8 cellular contexts compared by ENCODE assay signal in genomic region chr2:97740590-97741182, GRCh38. TPM values are rescaled to one million over a fixed set of nuclear protein-coding genes. Genes with fewer than 3 reads are reported as not detected.
DNase-seq lines count a peak whose midpoint lies in the region; ATAC-seq and TF ChIP-seq lines count a peak whose summit lies in the region.

No MANE protein-coding gene starts in this region.

- H3K79me2 ChIP-seq in OCI-LY1 (ENCODE audit: insufficient read depth, low read length): no peaks in the 10 kb centered on the region

- H3K27ac ChIP-seq in OCI-LY1 (ENCODE audit: low read depth, low read length, poor library complexity, severe bottlenecking): no peak overlapping the region

- no peak overlapping the region for H2AFZ ChIP-seq in OCI-LY1 (ENCODE audit: low read length)

- POLR2A ChIA-PET in activated naive CD8-positive, alpha-beta T cell treated with anti-CD3 and anti-CD28 coated beads, Interleukin-2, amount 10 ng/mL, durations not matched to agents 7 days and 5 days (lab: Charles Lee): interaction anchor here (0.7 to 6.5 kb wide), 6 partner anchors 10 to 151 kb away, joined by 3 to 60 read pairs (median 8); partner anchors contain the start of genes ANKRD36B, COX5B and ZAP70

- DNase-seq in Daoy (ENCODE audit: low read depth) (peak; percentile 54), HuH-7 (ENCODE audit: low spot score) (peak; percentile 95), hepatic stellate cell (ENCODE audit: low spot score) (peak; percentile 59)
- peak; percentile 52 for DNase-seq in activated naive CD8-positive, alpha-beta T cell treated with anti-CD3 and anti-CD28 coated beads, Interleukin-2, amount 10 ng/mL, durations not matched to agents 7 days and 5 days
- peak; percentile 46 to 62 for DNase-seq in stimulated activated CD4-positive, alpha-beta T cell treated with anti-CD3 and anti-CD28 coated beads, Interleukin-2, amount 100 ng/mL, for 24 hours

- H3K9ac ChIP-seq in OCI-LY1 (ENCODE audit: low read length): no peak overlapping the region

- H3K36me3 Mint-ChIP-seq in activated naive CD8-positive, alpha-beta T cell treated with anti-CD3 and anti-CD28 coated beads, Interleukin-2, amount 10 ng/mL, durations not matched to agents 7 days and 5 days: peaks cover 29% of the 10 kb centered on the region

- H3K9me3 ChIP-seq in OCI-LY1 (ENCODE audit: low read length): no peaks in the 10 kb centered on the region

- H4K20me1 ChIP-seq in OCI-LY1 (ENCODE audit: insufficient read depth, low read length): no peaks in the 10 kb centered on the region

- peak overlapping the region; percentile 47; the same call in 1 of the 2 replicates for H3K4me2 ChIP-seq in OCI-LY1 (ENCODE audit: low read length)

- H3K9me3 Mint-ChIP-seq in activated naive CD8-positive, alpha-beta T cell treated with anti-CD3 and anti-CD28 coated beads, Interleukin-2, amount 10 ng/mL, durations not matched to agents 7 days and 5 days: no peaks in the 10 kb centered on the region

- peak overlapping the region; percentile 47 for H3K27ac Mint-ChIP-seq in activated naive CD8-positive, alpha-beta T cell treated with anti-CD3 and anti-CD28 coated beads, Interleukin-2, amount 10 ng/mL, durations not matched to agents 7 days and 5 days

- no peaks in the 10 kb centered on the region for H3K27me3 ChIP-seq in OCI-LY1 (ENCODE audit: insufficient read depth, low read length)

- no peaks in the 10 kb centered on the region for H3K27me3 Mint-ChIP-seq in activated naive CD8-positive, alpha-beta T cell treated with anti-CD3 and anti-CD28 coated beads, Interleukin-2, amount 10 ng/mL, durations not matched to agents 7 days and 5 days

- no peaks in the 10 kb centered on the region for H3K36me3 ChIP-seq in OCI-LY1 (ENCODE audit: insufficient read depth, low read length)

- peaks cover 53% of the 10 kb centered on the region for H3K4me1 Mint-ChIP-seq in activated naive CD8-positive, alpha-beta T cell treated with anti-CD3 and anti-CD28 coated beads, Interleukin-2, amount 10 ng/mL, durations not matched to agents 7 days and 5 days

- peak; percentile 77 for TF ChIP-seq CTCF in OCI-LY1 (IDR thresholded peaks at IDR 0.05; ENCODE audit: low read length)

- H3F3A ChIP-seq in OCI-LY1 (ENCODE audit: insufficient read depth, low read length): no peaks in the 10 kb centered on the region

- no peaks in the 10 kb centered on the region for H3K9me2 ChIP-seq in OCI-LY1 (ENCODE audit: low read depth, low read length)

- no peaks in the 10 kb centered on the region for H3K4me1 ChIP-seq in OCI-LY1 (ENCODE audit: insufficient read depth, low read length, severe bottlenecking)

- no peak overlapping the region for H3K4me3 ChIP-seq in OCI-LY1 (ENCODE audit: low read depth, low read length, poor library complexity, severe bottlenecking)

- no peak for ATAC-seq in activated naive CD8-positive, alpha-beta T cell treated with anti-CD3 and anti-CD28 coated beads, Interleukin-2, amount 10 ng/mL, durations not matched to agents 7 days and 5 days (ENCODE audit: low read depth)
- no peak for ATAC-seq in HG03469 (IDR thresholded peaks at IDR 0.05; ENCODE audit: unreplicated experiment)
- ATAC-seq in HG03139 (IDR thresholded peaks at IDR 0.05; ENCODE audit: unreplicated experiment): no peak

- H3K4me3 Mint-ChIP-seq in activated naive CD8-positive, alpha-beta T cell treated with anti-CD3 and anti-CD28 coated beads, Interleukin-2, amount 10 ng/mL, durations not matched to agents 7 days and 5 days: no peak overlapping the region

RNA-seq across cellular contexts. Expression of gene ZAP70, which starts 27.3 kb away (rescaled TPM):
- total RNA-seq in Daoy (2014; rRNA removed; shearing (Covaris generic)): 0.33 and 0.46 TPM in 2 replicates
- total RNA-seq in activated naive CD8-positive, alpha-beta T cell treated with anti-CD3 and anti-CD28 coated beads, Interleukin-2, amount 10 ng/mL, durations not matched to agents 7 days and 5 days: 100 to 1,000 TPM; 350 to 367 TPM

Comparison
In these comparisons a context has a peak if more than half of its experiments do, and no peak if none do; other contexts are left out.
1. RNA of gene ZAP70, which starts 27.3 kb away (total RNA-seq): 350 to 367 TPM in activated naive CD8-positive, alpha-beta T cell treated with anti-CD3 and anti-CD28 coated beads, Interleukin-2, amount 10 ng/mL, durations not matched to agents 7 days and 5 days; 0.33 to 0.46 TPM in Daoy; every median in the first group is over 100 times any median in the second.
2. Peak in every context shown above with its lines, with median percentiles within 50 percentile points of each other: DNase-seq.